21 cellular contexts compared by ENCODE assay signal in genomic region chr2:237039301-237039906, GRCh38. TPM values are rescaled to one million over a fixed set of nuclear protein-coding genes. Genes with fewer than 3 reads are reported as not detected.
A peak's percentile ranks its signal among the peaks of the same experiment; 100 is the strongest.
DNase-seq lines count a peak whose midpoint lies in the region; ATAC-seq, FAIRE-seq and TF ChIP-seq lines count a peak whose summit lies in the region.
"Had no signal": no experiment of that assay in that cellular context is flagged by ENCODE, and none has a peak within 500 bp of the region (broad histone marks: within the 10 kb centered on the region; RNA-seq: fewer than 3 reads in every experiment).

No MANE protein-coding gene starts in this region.

- no peak overlapping the region for H3K4me3 ChIP-seq in H7 (ENCODE audit: insufficient read depth, low read depth, low read length)
- no peak overlapping the region for H3K4me3 ChIP-seq in GM12878
- H3K4me3 ChIP-seq in neural cell (ENCODE audit: low read length) = no peak overlapping the region

- no peaks in the 10 kb centered on the region for H3F3A ChIP-seq in neural cell (ENCODE audit: insufficient read depth, low read length, poor library complexity, severe bottlenecking)

- H3K4me1 ChIP-seq in GM12878 (ENCODE audit: control insufficient read depth, insufficient read depth, low read length) = no peaks in the 10 kb centered on the region
- H3K4me1 ChIP-seq: BE2C, Caco-2 had no signal

- TF ChIP-seq EP300 in GM12878 (IDR thresholded peaks at IDR 0.05; ENCODE audit: borderline replicate concordance in 1 of 2, control insufficient read depth in 1 of 2, low read depth in 2 of 2, low read length in 2 of 2) (no peak), neural cell (conservative IDR thresholded peaks at IDR 0.05; ENCODE audit: poor library complexity, severe bottlenecking) (peak; percentile 79)

- no peaks in the 10 kb centered on the region for H3K36me3 ChIP-seq in H7 (replicated peaks; ENCODE audit: control insufficient read depth, insufficient read depth, low read length)
- H3K36me3 ChIP-seq in GM12878 (ENCODE audit: control insufficient read depth in 2 of 2, insufficient read depth in 2 of 2, low read length in 1 of 2) = no peaks in the 10 kb centered on the region
- no peaks in the 10 kb centered on the region for H3K36me3 ChIP-seq in neural cell (ENCODE audit: insufficient read depth, low read length)
- H3K36me3 ChIP-seq: BE2C had no signal

- POLR2A ChIA-PET in GM12878 (lab: Charles Lee) = no interaction called here

- H3K4me2 ChIP-seq in GM12878 (ENCODE audit: control insufficient read depth, insufficient read depth) (no peak overlapping the region), neural cell (ENCODE audit: low read length) (peak overlapping the region; percentile 19)
- H3K4me2 ChIP-seq: KMS-11 had no signal

- ATAC-seq in GM12878 = no peak
- ATAC-seq: HCT116 had no signal

- in situ Hi-C loops in GM12878 (cut with MboI) = no loop called here
- in situ Hi-C loops in KBM-7 (cut with MboI; ENCODE audit: low pct_unique_long_range_greater_than_20kb, low sequenced_read_pairs) = no loop called here

- RAD21 ChIA-PET in GM12878 (lab: Charles Lee; ENCODE audit: unreplicated experiment) = interaction anchor here (0.6 kb wide), 1 partner anchor 468 kb away, joined by 3 read pairs; no protein-coding TSS in a partner anchor

- H3K9me3 ChIP-seq in GM12878 (replicated peaks; ENCODE audit: control insufficient read depth, insufficient read depth, low read length) = no peaks in the 10 kb centered on the region
- H3K9me3 ChIP-seq in neural cell (ENCODE audit: low read length) = no peaks in the 10 kb centered on the region
- H3K9me3 ChIP-seq: BE2C, Caco-2 had no signal

- no peaks in the 10 kb centered on the region for H3K79me2 ChIP-seq in GM12878 (ENCODE audit: control insufficient read depth, insufficient read depth, low read length)
- H3K79me2 ChIP-seq in neural cell (replicated peaks; ENCODE audit: insufficient read depth, low read length) = no peaks in the 10 kb centered on the region

- H3K9ac ChIP-seq in GM12878 (ENCODE audit: control insufficient read depth, insufficient read depth, low read length) (no peak overlapping the region), neural cell (ENCODE audit: low read length) (no peak overlapping the region)
- H3K9ac ChIP-seq: KMS-11 had no signal

- BruUV-seq in GM12878 (replicated peaks; lab: Mats Ljungman, UMichigan) = no TSS peak

- intact Hi-C loops in GM12878 (cut with micrococcal nuclease; ENCODE audit: unreplicated experiment) = no loop called here

- peak; percentile 59 for DNase-seq in H7
- no peak for DNase-seq in GM12878 (ENCODE audit: low read depth, low spot score)
- DNase-seq in T1000 (lab: John Stamatoyannopoulos, UW) = no peak
- no peak for DNase-seq in activated gamma-delta T cell (lab: John Stamatoyannopoulos, UW)
- DNase-seq in KBM-7 = no peak
- no peak for DNase-seq in superior temporal gyrus (ENCODE audit: extremely low spot score)
- DNase-seq: ACHN; BE2C; C1 segment of cervical spinal cord; Caco-2; CD4-positive, alpha-beta T cell; HFFc6 had no signal

- no peak for TF ChIP-seq POLR2A in GM12878 (IDR thresholded peaks at IDR 0.05; ENCODE audit: low read depth, low read length)

- TF ChIP-seq CTCF in GM12878 (IDR thresholded peaks at IDR 0.05 in 2 of 3, conservative IDR thresholded peaks at IDR 0.05 in 1 of 3; ENCODE audit: control insufficient read depth in 2 of 3, extremely low read depth in 1 of 3, insufficient read depth in 1 of 3, low read depth in 3 of 3, low read length in 3 of 3) = no peak
- no peak for TF ChIP-seq CTCF in neural cell (IDR thresholded peaks at IDR 0.05; ENCODE audit: poor library complexity, severe bottlenecking)

- SMC1A ChIA-PET in GM12878 (lab: Charles Lee; ENCODE audit: uncharacterized antibody, unreplicated experiment) = interaction anchor here (1.3 kb wide), 1 partner anchor 9 kb away, joined by 3 read pairs; no protein-coding TSS in a partner anchor

- H3K27me3 ChIP-seq in H7 (ENCODE audit: control insufficient read depth, insufficient read depth, low read length) (no peaks in the 10 kb centered on the region), GM12878 (replicated peaks in 1 of 2; ENCODE audit: control insufficient read depth in 2 of 2, insufficient read depth in 2 of 2, low read length in 1 of 2) (peaks cover 5 to 9% of the 10 kb centered on the region in 2 experiments), neural cell (ENCODE audit: insufficient read depth, low read depth, low read length) (no peaks in the 10 kb centered on the region)

- H2AFZ ChIP-seq in GM12878 (ENCODE audit: control insufficient read depth, low read depth, low read length) = no peak overlapping the region
- H2AFZ ChIP-seq in neural cell (ENCODE audit: low read depth, low read length) = no peak overlapping the region

- no peaks in the 10 kb centered on the region for H3K9me2 ChIP-seq in neural cell (ENCODE audit: insufficient read depth, low read length)

- 36% methylated on average over 13 of the region's 13 CpGs for WGBS in GM12878 (ENCODE audit: insufficient coverage, insufficient replicate concordance, low lambda C conversion rate, missing lambda C conversion rate)

- H4K20me1 ChIP-seq in GM12878 (ENCODE audit: control insufficient read depth, insufficient read depth) = no peaks in the 10 kb centered on the region
- no peaks in the 10 kb centered on the region for H4K20me1 ChIP-seq in neural cell (ENCODE audit: insufficient read depth)

- TF ChIP-seq RAD21 in GM12878 (IDR thresholded peaks at IDR 0.05; ENCODE audit: insufficient read depth, low read depth, low read length) (no peak), neural cell (conservative IDR thresholded peaks at IDR 0.05) (no peak)

- CTCF ChIA-PET in GM12878 (lab: Yijun Ruan, JAX) = interaction anchor here (0.9 to 1.6 kb wide), 2 partner anchors 470 to 1257 kb away, joined by 3 read pairs; partner anchors contain the start of gene ACKR3

- H3K27ac ChIP-seq in GM12878 (ENCODE audit: control insufficient read depth, insufficient read depth) (no peak overlapping the region), neural cell (ENCODE audit: low read length) (no peak overlapping the region)
- H3K27ac ChIP-seq: KMS-11 had no signal

- no peak for FAIRE-seq in GM12878 (lab: Jason Lieb, UNC)
- FAIRE-seq: D721Med, G401.6, GM12892, GM18507, H1, HTR-8/SVneo had no signal

TF ChIP-seq in GM12878, 131 proteins besides CTCF, POLR2A, EP300 and RAD21:
- TF ChIP-seq PKNOX1 (IDR thresholded peaks at IDR 0.05) (peak; percentile 40; the same call in 1 of the 2 replicates), ZNF217 (IDR thresholded peaks at IDR 0.05) (no peak)

TF ChIP-seq in neural cell, 6 proteins besides CTCF, POLR2A, EP300 and RAD21:
- TF ChIP-seq EZH2 (IDR thresholded peaks at IDR 0.05; ENCODE audit: borderline replicate concordance, insufficient read depth, low read length, poor library complexity, severe bottlenecking) (no peak), TAF1 (IDR thresholded peaks at IDR 0.05; ENCODE audit: low read depth) (no peak), SMC3 (conservative IDR thresholded peaks at IDR 0.05; ENCODE audit: poor library complexity) (no peak), POLR2AphosphoS5 (IDR thresholded peaks at IDR 0.05) (peak; percentile 64), MXI1 (conservative IDR thresholded peaks at IDR 0.05; ENCODE audit: poor library complexity, severe bottlenecking) (no peak)

RNA-seq across cellular contexts. Expression of gene COPS8, which starts 46.3 kb away (rescaled TPM):
- total RNA-seq in H7 (2014; rRNA removed; shearing (Covaris generic)) = 101 and 113 TPM in 2 replicates
- 57.9 and 66.7 TPM in 2 replicates for total RNA-seq in GM12878 (2013; cell fraction: nucleolus; rRNA removed)
- 85.2 and 97.9 TPM in 2 replicates for total RNA-seq in GM12878 (2014; rRNA removed)
- 63.2 and 63.6 TPM in 2 replicates for total RNA-seq in GM12878 (2014; rRNA removed; fragmentation: Illumina TruSeq; extraction: Trizol)
- 44.0 and 46.6 TPM in 2 replicates for total RNA-seq in GM12878 (2021)
- polyA plus RNA-seq in GM12878 (2011; ENCODE audit: low read depth) = 15.2 TPM
- 108 and 139 TPM in 2 replicates for polyA plus RNA-seq in GM12878 (2011; rRNA removed)
- polyA plus RNA-seq in GM12878 (2011; cell fraction: cytosol; rRNA removed) = 55.7 and 60.4 TPM in 2 replicates
- 50.4 and 51.7 TPM in 2 replicates for polyA plus RNA-seq in GM12878 (2011; cell fraction: nucleus; rRNA removed)
- 23.6 and 30.4 TPM in 2 replicates for polyA plus RNA-seq in GM12878 (2012)
- polyA plus RNA-seq in GM12878 (2014; fragmentation: Illumina TruSeq; extraction: Trizol) = 72.2 and 83.4 TPM in 2 replicates
- 100 to 1,000 TPM; 106 to 133 TPM for polyA plus RNA-seq in GM12878 (2014; fragmentation: Nextera tagmentation; extraction: Ambion mirVana)
- polyA plus RNA-seq in GM12878 (2014; rRNA removed) = 99.0 and 111 TPM in 2 replicates
- polyA plus RNA-seq in GM12878 (2016; fragmentation: Nextera tagmentation; extraction: Ambion mirVana) = 100 to 1,000 TPM; 118 to 134 TPM
- 27.8 and 28.5 TPM in 2 replicates for polyA minus RNA-seq in GM12878 (2011; rRNA and poly(A)+ RNA removed)
- 9.0 and 13.2 TPM in 2 replicates for polyA minus RNA-seq in GM12878 (2011; cell fraction: cytosol; rRNA and poly(A)+ RNA removed)
- polyA minus RNA-seq in GM12878 (2011; cell fraction: nucleus; rRNA and poly(A)+ RNA removed) = 16.1 and 23.0 TPM in 2 replicates
- 250 and 269 TPM in 2 replicates for polyA plus RNA-seq in neural cell
- polyA minus RNA-seq in neural cell = 154 and 174 TPM in 2 replicates
